11 cellular contexts compared by ENCODE assay signal in genomic region chr6:47034919-47035318, GRCh38. TPM values are rescaled to one million over a fixed set of nuclear protein-coding genes. Genes with fewer than 3 reads are reported as not detected.
DNase-seq lines count a peak whose midpoint lies in the region; ATAC-seq and TF ChIP-seq lines count a peak whose summit lies in the region.
"Had no signal": no experiment of that assay in that cellular context is flagged by ENCODE, and none has a peak within 500 bp of the region (broad histone marks: within the 10 kb centered on the region; RNA-seq: fewer than 3 reads in every experiment).

No MANE protein-coding gene starts in this region.

- in situ Hi-C loops in G401 (cut with HindIII; ENCODE audit: low sequenced_read_pairs), result no loop called here

- ATAC-seq in omental fat pad (ENCODE audit: low FRiP score), result peak; percentile 90
- ATAC-seq in GM19351 (IDR thresholded peaks at IDR 0.05; ENCODE audit: unreplicated experiment), result no peak

- DNase-seq in G401 (ENCODE audit: low spot score) (peak; percentile 86), NCI-H446 (lab: John Stamatoyannopoulos, UW) (peak; percentile 39 to 79), cerebellum (ENCODE audit: low spot score) (peak; percentile 77), omental fat pad (ENCODE audit: low spot score) (no peak), retina (no peak), T-helper 1 cell (no peak), NAMALWA (ENCODE audit: low spot score) (no peak)
- DNase-seq: kidney, T-helper 2 cell, tibial artery had no signal

- no peak for TF ChIP-seq CTCF in omental fat pad (IDR thresholded peaks at IDR 0.05)

RNA-seq across cellular contexts. Expression of gene ADGRF1, which starts 7.2 kb away (rescaled TPM):
- total RNA-seq in G401 (2014; rRNA removed; shearing (Covaris generic)), result not detected in 2 replicates
- total RNA-seq in cerebellum (under 0.01 TPM), omental fat pad (not detected)

Comparison
In these comparisons a context has a peak if more than half of its experiments do, and no peak if none do; other contexts are left out.
1. DNase-seq: peak in G401 (single experiment), NCI-H446 (2 of 2) and cerebellum (single experiment); none in omental fat pad (single experiment), retina (single experiment), T-helper 1 cell (0 of 5) and NAMALWA (single experiment).